In the genomic region with DNA sequence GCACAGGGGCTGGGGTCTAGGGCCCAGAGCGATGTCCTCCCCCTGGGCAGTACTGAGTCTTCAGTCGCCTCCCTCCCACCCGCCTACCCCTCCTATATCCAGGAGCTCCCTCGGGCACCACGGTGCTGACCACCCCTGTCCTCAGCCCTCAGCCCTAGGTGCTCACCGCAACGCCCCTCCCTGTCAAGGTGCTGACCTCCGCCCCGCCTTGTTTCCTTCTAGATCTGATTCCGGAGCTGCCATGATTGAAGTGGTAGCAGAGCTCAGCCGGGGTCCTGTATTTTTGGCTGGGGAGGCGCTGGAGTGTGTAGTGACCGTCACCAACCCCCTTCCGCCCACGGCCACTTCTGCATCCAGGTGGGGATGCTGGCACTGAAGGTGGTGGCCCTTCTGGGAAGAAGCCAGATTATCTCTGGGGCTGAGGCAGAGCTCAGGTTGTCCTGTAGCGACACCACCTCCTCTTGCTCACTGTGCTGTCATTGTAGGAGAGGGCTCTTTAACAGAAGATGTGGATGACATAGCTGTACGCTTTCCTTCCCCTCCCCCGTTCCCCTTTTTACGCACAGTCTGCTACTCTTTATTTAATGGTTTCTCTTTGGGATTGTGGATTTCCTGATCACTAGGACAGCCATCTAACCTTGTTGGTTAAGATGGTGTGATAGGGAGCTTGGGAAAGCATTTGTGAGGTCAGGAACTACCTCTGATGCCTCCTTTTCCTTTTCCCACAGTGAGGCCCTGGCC, we compare ENCODE assay signal across 8 cellular contexts. TPM values are rescaled to one million over a fixed set of nuclear protein-coding genes. Genes with fewer than 3 reads are reported as not detected.
DNase-seq lines count a peak whose midpoint lies in the region; ATAC-seq and TF ChIP-seq lines count a peak whose summit lies in the region.

No MANE protein-coding gene starts in this region.

- H3K4me3 Mint-ChIP-seq in HFFc6 = peak overlapping the region; percentile 92

- H3K9me3 Mint-ChIP-seq in HFFc6 = no peaks in the 10 kb centered on the region

- H3K4me1 Mint-ChIP-seq in HFFc6 (ENCODE audit: low read depth) = peaks cover 38% of the 10 kb centered on the region

- ATAC-seq in GM18498 (IDR thresholded peaks at IDR 0.05; ENCODE audit: unreplicated experiment) = peak; percentile 38

- H3K27ac Mint-ChIP-seq in HFFc6 = peak overlapping the region; percentile 65

- peaks cover 3% of the 10 kb centered on the region; the same call in 1 of the 2 replicates for H3K27me3 Mint-ChIP-seq in HFFc6 (ENCODE audit: insufficient read depth)

- TF ChIP-seq CTCF in HFFc6 (IDR thresholded peaks at IDR 0.05) = no peak

- no peak for DNase-seq in HFFc6
- peak; percentile 21 for DNase-seq in NCI-H2196 treated with DMSO at 0.1 percent for 48 hours (lab: John Stamatoyannopoulos, UW; ENCODE audit: unreplicated experiment)
- peak; percentile 51 for DNase-seq in activated naive CD4-positive, alpha-beta T cell treated with Interleukin-2 at 50 U/mL for 16 hours
- DNase-seq in head of caudate nucleus = peak in 36 of 42 donors; percentile 8 to 78 (median 50)
- DNase-seq in posterior vena cava (ENCODE audit: low spot score) = peak; percentile 80
- DNase-seq in dedifferentiated amniotic fluid mesenchymal stem cell (ENCODE audit: extremely low spot score) = no peak
- DNase-seq in superior temporal gyrus (ENCODE audit: extremely low spot score) = no peak

- H3K36me3 Mint-ChIP-seq in HFFc6 (ENCODE audit: low read depth) = peaks cover 46% of the 10 kb centered on the region

- intact Hi-C loops in head of caudate nucleus (cut with DNase I) (no loop called here), posterior vena cava (cut with DNase I) (loop anchor here in 1 of 2 donors (5.0 kb wide), 1 partner anchor 52 kb away; no protein-coding TSS in a partner anchor)

RNA-seq across cellular contexts. Expression of a gene that starts 0.6 kb away (rescaled TPM):
- total RNA-seq in HFFc6 (2021; fragmentation: NEBNext Ultra II Directional; extraction: Animal tissue kit (Norgen Biotek cat#: 25700)) = 10 to 100 TPM; 27.6 to 35.1 (median 30.9) TPM
- 10 to 100 TPM; 27.8 to 29.5 TPM for total RNA-seq in posterior vena cava

RNA-seq across cellular contexts. Expression of a gene that starts 0.7 kb away (rescaled TPM):
- total RNA-seq in HFFc6 (2021; fragmentation: NEBNext Ultra II Directional; extraction: Animal tissue kit (Norgen Biotek cat#: 25700)) = 10 to 100 TPM; 22.9 to 25.7 (median 24.0) TPM
- 10 to 100 TPM; 50.1 to 57.7 TPM for total RNA-seq in posterior vena cava

RNA-seq across cellular contexts. Expression of a gene that starts 4.4 kb away (rescaled TPM):
- total RNA-seq in HFFc6 (2021; fragmentation: NEBNext Ultra II Directional; extraction: Animal tissue kit (Norgen Biotek cat#: 25700)) = not detected
- 1 to 10 TPM in 1 of 2 donors, not detected in 1; 1.7 TPM for total RNA-seq in posterior vena cava

RNA-seq across cellular contexts. Expression of a gene that starts 17.2 kb away (rescaled TPM):
- total RNA-seq in HFFc6 (2021; fragmentation: NEBNext Ultra II Directional; extraction: Animal tissue kit (Norgen Biotek cat#: 25700)) = 100 to 1,000 TPM; 106 to 127 (median 114) TPM
- 10 to 100 TPM; 41.7 to 53.0 TPM for total RNA-seq in posterior vena cava

RNA-seq across cellular contexts. Expression of a gene that starts 17.7 kb away (rescaled TPM):
- total RNA-seq in HFFc6 (2021; fragmentation: NEBNext Ultra II Directional; extraction: Animal tissue kit (Norgen Biotek cat#: 25700)) = 100 to 1,000 TPM; 470 to 562 (median 491) TPM
- total RNA-seq in posterior vena cava = 100 to 1,000 TPM; 816 to 836 TPM

Comparison
In these comparisons a context has a peak if more than half of its experiments do, and no peak if none do; other contexts are left out.
1. DNase-seq: peak in NCI-H2196 treated with DMSO at 0.1 percent for 48 hours (single experiment), activated naive CD4-positive, alpha-beta T cell treated with Interleukin-2 at 50 U/mL for 16 hours (single experiment), head of caudate nucleus (36 of 42) and posterior vena cava (single experiment); none in HFFc6 (single experiment), dedifferentiated amniotic fluid mesenchymal stem cell (single experiment) and superior temporal gyrus (single experiment).